In the genomic region with DNA sequence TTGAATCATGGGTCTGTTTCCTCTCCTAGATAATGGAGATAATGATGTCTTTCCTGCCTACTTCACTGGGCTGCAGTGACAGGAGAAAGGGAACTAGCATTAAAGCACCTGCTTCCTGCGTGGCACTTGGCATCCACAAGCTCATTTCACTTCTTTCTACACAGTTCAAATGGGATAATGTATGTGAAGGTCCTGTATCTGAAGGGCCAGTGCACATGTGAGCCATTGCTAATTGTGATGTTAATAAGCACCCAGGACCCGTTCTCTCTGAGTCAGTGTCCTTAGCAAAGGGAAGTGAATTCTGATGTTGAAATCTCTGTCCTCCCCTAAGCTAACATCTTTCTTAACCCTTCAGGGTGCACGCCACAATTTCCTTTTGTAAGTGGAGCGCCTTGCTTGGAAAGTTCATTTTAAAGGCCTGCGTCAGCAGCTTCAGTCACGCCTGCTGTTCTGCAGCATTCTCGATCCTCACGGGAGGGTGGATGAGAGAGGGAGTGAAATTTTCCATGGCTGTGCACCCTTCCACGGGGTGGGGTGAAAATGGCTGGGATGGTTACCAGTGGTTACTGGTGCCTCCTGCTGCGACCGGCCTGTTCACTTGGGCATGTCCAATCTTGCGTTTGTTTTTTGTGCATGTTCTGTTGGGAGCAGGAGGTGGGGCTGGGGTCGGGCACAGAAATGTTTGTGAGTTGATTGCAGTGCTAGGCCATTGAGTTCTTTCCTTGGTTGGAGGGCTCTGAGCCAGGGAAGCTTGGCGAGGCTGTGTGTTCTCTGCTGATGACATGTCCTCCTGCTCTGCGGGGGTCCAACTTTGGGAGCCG, we compare ENCODE assay signal across 9 cellular contexts. TPM values are rescaled to one million over a fixed set of nuclear protein-coding genes. Genes with fewer than 3 reads are reported as not detected.
A peak's percentile ranks its signal among the peaks of the same experiment; 100 is the strongest.
DNase-seq lines count a peak whose midpoint lies in the region; ATAC-seq and TF ChIP-seq lines count a peak whose summit lies in the region.
"Had no signal": no experiment of that assay in that cellular context is flagged by ENCODE, and none has a peak within 500 bp of the region (broad histone marks: within the 10 kb centered on the region; RNA-seq: fewer than 3 reads in every experiment).

No MANE protein-coding gene starts in this region.

- H3K4me3 Mint-ChIP-seq in progenitor cell of endocrine pancreas (ENCODE audit: low read depth) = no peak overlapping the region
- H3K4me3 Mint-ChIP-seq in activated CD4-positive, alpha-beta T cell treated with anti-CD3 and anti-CD28 coated beads, Interleukin-2, amount 10 ng/mL, durations not matched to agents 7 days and 5 days = no peak overlapping the region
- H3K4me3 Mint-ChIP-seq: T-helper 1 cell treated with Interleukin-12 subunit alpha and Interleukin-12 subunit beta and Interleukin-4 antibody, amounts not matched to agents 30 μg/mL and 1 μg/mL, for 36 hours had no signal

- no peak for TF ChIP-seq EP300 in gastroesophageal sphincter (IDR thresholded peaks at IDR 0.05)
- peak in 1 of 2 donors; percentile 34 for TF ChIP-seq EP300 in tibial nerve (IDR thresholded peaks at IDR 0.05)

- H3K4me3 ChIP-seq in gastroesophageal sphincter = no peak overlapping the region
- no peak overlapping the region for H3K4me3 ChIP-seq in tibial nerve

- H3K9me3 Mint-ChIP-seq in progenitor cell of endocrine pancreas (ENCODE audit: low read depth) = no peaks in the 10 kb centered on the region
- no peaks in the 10 kb centered on the region for H3K9me3 Mint-ChIP-seq in activated CD4-positive, alpha-beta T cell treated with anti-CD3 and anti-CD28 coated beads, Interleukin-2, amount 10 ng/mL, durations not matched to agents 7 days and 5 days
- H3K9me3 Mint-ChIP-seq: T-helper 1 cell treated with Interleukin-12 subunit alpha and Interleukin-12 subunit beta and Interleukin-4 antibody, amounts not matched to agents 30 μg/mL and 1 μg/mL, for 36 hours had no signal

- H3K27ac ChIP-seq in gastroesophageal sphincter = peak overlapping the region in 3 of 4 donors; percentile 38 to 69 (median 59)
- peak overlapping the region in 2 of 4 donors; percentile 41 to 74 for H3K27ac ChIP-seq in tibial nerve

- TF ChIP-seq CTCF in gastroesophageal sphincter (IDR thresholded peaks at IDR 0.05) (no peak), progenitor cell of endocrine pancreas (IDR thresholded peaks at IDR 0.05; ENCODE audit: unreplicated experiment) (no peak), GM10266 (IDR thresholded peaks at IDR 0.05; ENCODE audit: control insufficient read depth, insufficient read depth, low read depth, missing control alignments) (no peak), tibial nerve (IDR thresholded peaks at IDR 0.05) (no peak)

- H3K36me3 ChIP-seq in gastroesophageal sphincter = no peaks in the 10 kb centered on the region
- H3K36me3 ChIP-seq in tibial nerve = no peaks in the 10 kb centered on the region

- H3K27ac Mint-ChIP-seq in progenitor cell of endocrine pancreas = peak overlapping the region; percentile 49
- no peak overlapping the region for H3K27ac Mint-ChIP-seq in activated CD4-positive, alpha-beta T cell treated with anti-CD3 and anti-CD28 coated beads, Interleukin-2, amount 10 ng/mL, durations not matched to agents 7 days and 5 days

- H3K27me3 ChIP-seq in gastroesophageal sphincter (no peaks in the 10 kb centered on the region), tibial nerve (no peaks in the 10 kb centered on the region)

- 67 to 79% methylated on average over 3 to 8 of the region's 16 CpGs for WGBS in gastroesophageal sphincter (ENCODE audit: low coverage in 1 of 2), 2 donors
- 49 to 61% methylated on average over 16 of the region's 16 CpGs for WGBS in tibial nerve, 2 donors

- peaks cover 28% of the 10 kb centered on the region for H3K4me1 Mint-ChIP-seq in progenitor cell of endocrine pancreas (ENCODE audit: low read depth)
- peaks cover 76% of the 10 kb centered on the region for H3K4me1 Mint-ChIP-seq in activated CD4-positive, alpha-beta T cell treated with anti-CD3 and anti-CD28 coated beads, Interleukin-2, amount 10 ng/mL, durations not matched to agents 7 days and 5 days

- H3K27me3 Mint-ChIP-seq in progenitor cell of endocrine pancreas = peaks cover 4% of the 10 kb centered on the region
- H3K27me3 Mint-ChIP-seq in activated CD4-positive, alpha-beta T cell treated with anti-CD3 and anti-CD28 coated beads, Interleukin-2, amount 10 ng/mL, durations not matched to agents 7 days and 5 days = no peaks in the 10 kb centered on the region

- no peaks in the 10 kb centered on the region for H3K36me3 Mint-ChIP-seq in progenitor cell of endocrine pancreas (ENCODE audit: insufficient read depth)
- H3K36me3 Mint-ChIP-seq in activated CD4-positive, alpha-beta T cell treated with anti-CD3 and anti-CD28 coated beads, Interleukin-2, amount 10 ng/mL, durations not matched to agents 7 days and 5 days (ENCODE audit: low read depth) = peaks cover 27% of the 10 kb centered on the region

- ATAC-seq in gastroesophageal sphincter = peak; percentile 20

- H3K4me1 ChIP-seq in gastroesophageal sphincter = peaks cover 15 to 87% (median 64%) of the 10 kb centered on the region in 3 donors
- H3K4me1 ChIP-seq in tibial nerve = peaks cover 0 to 68% (median 23%) of the 10 kb centered on the region in 4 donors

- H3K9me3 ChIP-seq in gastroesophageal sphincter = no peaks in the 10 kb centered on the region
- no peaks in the 10 kb centered on the region for H3K9me3 ChIP-seq in tibial nerve

- POLR2A ChIA-PET in activated CD4-positive, alpha-beta T cell treated with anti-CD3 and anti-CD28 coated beads, Interleukin-2, amount 10 ng/mL, durations not matched to agents 7 days and 5 days (lab: Charles Lee) = no interaction called here

- CTCF ChIA-PET in activated CD4-positive, alpha-beta T cell treated with anti-CD3 and anti-CD28 coated beads, Interleukin-2, amount 10 ng/mL, durations not matched to agents 7 days and 5 days (lab: Charles Lee) = no interaction called here

- TF ChIP-seq POLR2A in gastroesophageal sphincter (IDR thresholded peaks at IDR 0.05) (no peak), tibial nerve (IDR thresholded peaks at IDR 0.05) (no peak)

- DNase-seq in NCI-H2196 (lab: John Stamatoyannopoulos, UW; ENCODE audit: unreplicated experiment) = peak; percentile 16
- no peak for DNase-seq in NCI-H2196 treated with DMSO at 0.1 percent for 48 hours (lab: John Stamatoyannopoulos, UW; ENCODE audit: unreplicated experiment)
- peak; percentile 96 for DNase-seq in SKM-1 treated with dmso at 0.1 percent for 144 hours (lab: John Stamatoyannopoulos, UW; ENCODE audit: unreplicated experiment)
- DNase-seq in progenitor cell of endocrine pancreas (ENCODE audit: low spot score, unreplicated experiment) = no peak
- no peak for DNase-seq in GM10266 (ENCODE audit: extremely low spot score)
- DNase-seq in tibial nerve (ENCODE audit: low spot score in 2 of 2) = no peak
- no peak for DNase-seq in activated CD4-positive, alpha-beta T cell treated with anti-CD3 and anti-CD28 coated beads, Interleukin-2, amount 10 ng/mL, durations not matched to agents 7 days and 5 days

RNA-seq across cellular contexts. Expression of gene HK1, which starts 59.2 kb away (rescaled TPM):
- total RNA-seq in gastroesophageal sphincter = 100 to 1,000 TPM in 3 of 4 donors, 10 to 100 TPM in 1; 92.5 to 216 (median 126) TPM
- 32.5 and 35.6 TPM in 2 replicates for total RNA-seq in progenitor cell of endocrine pancreas
- 10 to 100 TPM; 27.3 to 54.0 (median 30.1) TPM for total RNA-seq in tibial nerve
- total RNA-seq in activated CD4-positive, alpha-beta T cell treated with anti-CD3 and anti-CD28 coated beads, Interleukin-2, amount 10 ng/mL, durations not matched to agents 7 days and 5 days = 100 to 1,000 TPM; 126 to 127 TPM

Comparison
In these comparisons a context has a peak if more than half of its experiments do, and no peak if none do; other contexts are left out.
1. DNase-seq: peak in NCI-H2196 (single experiment) and SKM-1 treated with dmso at 0.1 percent for 144 hours (single experiment); none in NCI-H2196 treated with DMSO at 0.1 percent for 48 hours (single experiment), progenitor cell of endocrine pancreas (single experiment), GM10266 (single experiment), tibial nerve (0 of 2) and activated CD4-positive, alpha-beta T cell treated with anti-CD3 and anti-CD28 coated beads, Interleukin-2, amount 10 ng/mL, durations not matched to agents 7 days and 5 days (single experiment).